Comparison of ENCODE assay signal across 8 cellular contexts in the genomic region with DNA sequence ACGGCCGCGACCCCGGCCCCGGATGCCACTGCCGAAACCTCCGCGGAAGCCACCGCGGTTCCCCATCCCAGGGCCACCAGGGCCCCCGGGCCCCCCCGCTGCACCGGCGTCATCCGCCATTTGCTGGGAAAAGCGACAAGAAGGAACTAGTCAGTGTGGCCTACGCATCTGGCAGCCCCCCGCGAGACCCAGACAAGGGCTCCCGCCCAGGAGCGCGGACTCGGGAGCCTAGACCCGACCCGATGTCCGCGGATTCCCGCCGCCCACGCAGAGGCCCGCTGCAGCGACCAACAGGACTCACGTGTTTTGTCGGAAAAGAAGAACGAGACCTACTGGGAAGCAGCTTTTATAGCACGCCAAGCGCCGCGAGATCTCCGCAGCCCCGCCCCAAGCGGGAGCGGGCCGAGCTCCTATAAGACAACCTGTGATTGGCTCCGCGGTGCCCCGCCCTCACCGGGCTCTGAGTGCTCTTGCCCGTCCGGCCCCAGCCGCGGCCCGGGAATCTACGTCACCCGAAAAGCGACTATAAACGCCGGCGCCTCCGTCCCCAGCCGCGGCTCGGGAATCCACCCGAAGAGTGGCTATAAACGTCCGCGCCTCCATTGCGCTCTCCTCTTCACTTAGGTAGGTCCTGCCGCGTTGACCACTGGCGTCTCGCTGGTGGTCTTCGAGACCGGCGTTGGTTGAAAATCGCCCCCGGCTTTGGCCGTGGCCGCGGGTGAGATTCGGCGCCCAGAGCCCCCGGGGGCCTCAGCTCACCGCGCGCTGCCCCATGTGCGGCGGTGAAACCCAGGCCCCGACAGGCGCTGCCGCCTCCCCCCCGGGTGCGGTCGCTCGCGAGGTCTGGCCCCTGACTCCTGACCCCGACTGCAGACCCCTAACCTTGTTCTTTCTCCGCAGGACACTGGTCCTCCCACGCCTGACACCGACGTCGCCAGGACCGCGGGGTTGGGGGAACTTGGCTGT. TPM values are rescaled to one million over a fixed set of nuclear protein-coding genes. Genes with fewer than 3 reads are reported as not detected.
DNase-seq lines count a peak whose midpoint lies in the region; ATAC-seq lines count a peak whose summit lies in the region.

Gene RPS2 (minus strand): TSS at position 321 of the 966 bp plus-strand sequence. CDS start 201 bp downstream, at position 120.

- peak within 1 kb of the TSS; percentile 92 for H3K4me2 ChIP-seq in mesenchymal stem cell (ENCODE audit: low read length, poor library complexity, severe bottlenecking)

- peak within 1 kb of the TSS; percentile 98 to 99 for H3K27ac Mint-ChIP-seq in effector memory CD8-positive, alpha-beta T cell

- H2BK15ac ChIP-seq in mesenchymal stem cell (ENCODE audit: low read depth, poor library complexity, severe bottlenecking), result peak within 1 kb of the TSS; percentile 55

- peak within 1 kb of the TSS in 1 of 2 experiments; percentile 81 for H3K23ac ChIP-seq in mesenchymal stem cell (ENCODE audit: low read length in 2 of 2)

- H2BK5ac ChIP-seq in mesenchymal stem cell (ENCODE audit: low read depth, low read length, poor library complexity, severe bottlenecking), result peak within 1 kb of the TSS; percentile 97

- H3K79me1 ChIP-seq in mesenchymal stem cell (replicated peaks; ENCODE audit: low read length, poor library complexity, severe bottlenecking), result peaks cover 8% of the 10 kb centered on the region

- peak; percentile 61 for ATAC-seq in GM21367 (IDR thresholded peaks at IDR 0.05; ENCODE audit: unreplicated experiment)
- ATAC-seq in effector memory CD8-positive, alpha-beta T cell (replicated peaks), result peak; percentile 90

- H4K91ac ChIP-seq in mesenchymal stem cell (ENCODE audit: low read length), result peak within 1 kb of the TSS; percentile 78

- DNase-seq in COLO668 (lab: John Stamatoyannopoulos, UW; ENCODE audit: unreplicated experiment) (peak; percentile 99), HUDEP-2 (lab: John Stamatoyannopoulos, UW; ENCODE audit: unreplicated experiment in 76 of 76) (peak in 75 of 76 experiments; percentile 64 to 98 (median 96)), NOMO-1 treated with dmso at 0.1 percent for 144 hours (lab: John Stamatoyannopoulos, UW; ENCODE audit: unreplicated experiment) (peak; percentile 99), mesenchymal stem cell (peak; percentile 99)
- DNase-seq in activated CD8-positive, alpha-beta memory T cell treated with anti-CD3 and anti-CD28 coated beads for 48 hours (ENCODE audit: low read depth in 2 of 3, low spot score in 2 of 3), result peak; percentile 92 to 95 (median 95)
- peak; percentile 94 to 97 (median 94) for DNase-seq in effector memory CD8-positive, alpha-beta T cell
- peak; percentile 96 for DNase-seq in stimulated activated CD8-positive, alpha-beta memory T cell treated with anti-CD3 and anti-CD28 coated beads, Interleukin-12 subunit alpha, Interleukin-12 subunit beta, amount 100 ng/mL, for 4 hours (ENCODE audit: low read depth)

- peak within 1 kb of the TSS; percentile 90 for H4K8ac ChIP-seq in mesenchymal stem cell (ENCODE audit: low read length)

- peak within 1 kb of the TSS; percentile 86 to 93 for H3K4ac ChIP-seq in mesenchymal stem cell (ENCODE audit: low read depth in 1 of 2, low read length in 2 of 2)

- H3K27me3 Mint-ChIP-seq in effector memory CD8-positive, alpha-beta T cell, result no peaks in the 10 kb centered on the region

- peak within 1 kb of the TSS; percentile 97 for H3K9ac ChIP-seq in mesenchymal stem cell (ENCODE audit: low read length)

- H3K9me3 Mint-ChIP-seq in effector memory CD8-positive, alpha-beta T cell, result no peaks in the 10 kb centered on the region

- H3K14ac ChIP-seq in mesenchymal stem cell (ENCODE audit: low read length in 2 of 2), result peak within 1 kb of the TSS in 1 of 2 experiments; percentile 74

- H3K4me1 Mint-ChIP-seq in effector memory CD8-positive, alpha-beta T cell (ENCODE audit: low read depth in 2 of 2), result peaks cover 43 to 53% of the 10 kb centered on the region in 2 donors

- H3K27me3 ChIP-seq in mesenchymal stem cell (ENCODE audit: control insufficient read depth in 1 of 2, insufficient read depth in 1 of 2, low read length in 2 of 2), result no peaks in the 10 kb centered on the region

- peak within 1 kb of the TSS; percentile 77 for H2BK120ac ChIP-seq in mesenchymal stem cell (ENCODE audit: low read depth, low read length)

- H3K36me3 ChIP-seq in mesenchymal stem cell (ENCODE audit: control insufficient read depth in 1 of 2, insufficient read depth in 2 of 2, low read depth in 1 of 2, low read length in 2 of 2), result peaks cover 33 to 34% of the 10 kb centered on the region in 2 experiments

- peak within 1 kb of the TSS; percentile 84 for H3K27ac ChIP-seq in mesenchymal stem cell (ENCODE audit: low read length, poor library complexity, severe bottlenecking)

- peak within 1 kb of the TSS; percentile 72 for H2AFZ ChIP-seq in mesenchymal stem cell (ENCODE audit: low read depth, low read length)

- peak within 1 kb of the TSS; percentile 78 for H2AK5ac ChIP-seq in mesenchymal stem cell (ENCODE audit: low read length, severe bottlenecking)

- H3K4me1 ChIP-seq in mesenchymal stem cell (ENCODE audit: control insufficient read depth, insufficient read depth, low read depth, low read length), result peaks cover 28% of the 10 kb centered on the region

- H3K18ac ChIP-seq in mesenchymal stem cell (ENCODE audit: low read depth in 1 of 2, low read length in 2 of 2), result peak within 1 kb of the TSS; percentile 79 to 93

- peaks cover 4% of the 10 kb centered on the region for H3K9me3 ChIP-seq in mesenchymal stem cell (ENCODE audit: control insufficient read depth, low read length)

- WGBS in mesenchymal stem cell, result under 1% methylated on average over 98 of the region's 104 CpGs

- H3K4me3 Mint-ChIP-seq in effector memory CD8-positive, alpha-beta T cell, result peak within 1 kb of the TSS; percentile 92 to 95

- H3K36me3 Mint-ChIP-seq in effector memory CD8-positive, alpha-beta T cell (ENCODE audit: insufficient read depth), result peaks cover 64% of the 10 kb centered on the region

- peak within 1 kb of the TSS; percentile 88 to 91 for H3K4me3 ChIP-seq in mesenchymal stem cell (ENCODE audit: insufficient read depth in 1 of 2, low read depth in 1 of 2, low read length in 2 of 2)

- no peak within 1 kb of the TSS for H2BK12ac ChIP-seq in mesenchymal stem cell (ENCODE audit: low read length in 2 of 2)

RNA-seq across cellular contexts. Expression of gene RPS2, which starts in this region (rescaled TPM):
- polyA plus RNA-seq in mesenchymal stem cell (2013, experiment 1 of 2), result 4,366 TPM
- polyA plus RNA-seq in mesenchymal stem cell (2013, experiment 2 of 2), result 4,394 TPM

Comparison
In these comparisons a context has a peak if more than half of its experiments do, and no peak if none do; other contexts are left out.
1. Peak in every context shown above with its lines: DNase-seq, ATAC-seq, H3K4me3 ChIP-seq and H3K27ac ChIP-seq.